Comparison of ENCODE assay signal across 8 cellular contexts in genomic region chr12:113479578-113480335, GRCh38. TPM values are rescaled to one million over a fixed set of nuclear protein-coding genes. Genes with fewer than 3 reads are reported as not detected.
A peak's percentile ranks its signal among the peaks of the same experiment; 100 is the strongest.
DNase-seq lines count a peak whose midpoint lies in the region; ATAC-seq lines count a peak whose summit lies in the region.

No MANE protein-coding gene starts in this region.

- peak overlapping the region; percentile 77 for H3K27ac Mint-ChIP-seq in activated naive CD8-positive, alpha-beta T cell treated with anti-CD3 and anti-CD28 coated beads, Interleukin-2, amount 10 ng/mL, durations not matched to agents 7 days and 5 days

- peaks cover 67% of the 10 kb centered on the region for H3K27me3 Mint-ChIP-seq in activated naive CD8-positive, alpha-beta T cell treated with anti-CD3 and anti-CD28 coated beads, Interleukin-2, amount 10 ng/mL, durations not matched to agents 7 days and 5 days

- H3K27ac ChIP-seq in HUES48 (ENCODE audit: low read depth, low read length): no peak overlapping the region

- peaks cover 74% of the 10 kb centered on the region for H3K4me1 ChIP-seq in HUES48 (ENCODE audit: control insufficient read depth, insufficient read depth, low read length)

- no peaks in the 10 kb centered on the region for H3K36me3 Mint-ChIP-seq in activated naive CD8-positive, alpha-beta T cell treated with anti-CD3 and anti-CD28 coated beads, Interleukin-2, amount 10 ng/mL, durations not matched to agents 7 days and 5 days

- no peaks in the 10 kb centered on the region for H3K9me3 ChIP-seq in HUES48 (ENCODE audit: control insufficient read depth, insufficient read depth, low read length)

- peak overlapping the region; percentile 54 for H3K4me3 Mint-ChIP-seq in activated naive CD8-positive, alpha-beta T cell treated with anti-CD3 and anti-CD28 coated beads, Interleukin-2, amount 10 ng/mL, durations not matched to agents 7 days and 5 days

- no peak for ATAC-seq in activated naive CD8-positive, alpha-beta T cell treated with anti-CD3 and anti-CD28 coated beads, Interleukin-2, amount 10 ng/mL, durations not matched to agents 7 days and 5 days (ENCODE audit: low read depth)
- ATAC-seq in HG02588 (IDR thresholded peaks at IDR 0.05; ENCODE audit: unreplicated experiment) (no peak), sciatic nerve (no peak)

- peaks cover 92% of the 10 kb centered on the region for H3K27me3 ChIP-seq in HUES48 (ENCODE audit: control insufficient read depth, insufficient read depth, low read length)

- H3K36me3 ChIP-seq in HUES48 (ENCODE audit: control insufficient read depth, insufficient read depth, low read length): no peaks in the 10 kb centered on the region

- in situ Hi-C loops in ACHN (cut with HindIII; ENCODE audit: low pct_ligation_motif_present, low pct_unique_long_range_greater_than_20kb, low sequenced_read_pairs): no loop called here

- DNase-seq in ACHN (peak; percentile 52), kidney tubule cell (ENCODE audit: low spot score) (peak; percentile 29), LoVo (ENCODE audit: low spot score) (no peak), HT-29 (ENCODE audit: low spot score) (no peak), sciatic nerve (ENCODE audit: low spot score) (no peak)
- peak; percentile 75 for DNase-seq in activated naive CD8-positive, alpha-beta T cell treated with anti-CD3 and anti-CD28 coated beads, Interleukin-2, amount 10 ng/mL, durations not matched to agents 7 days and 5 days

- no peaks in the 10 kb centered on the region for H3K9me3 Mint-ChIP-seq in activated naive CD8-positive, alpha-beta T cell treated with anti-CD3 and anti-CD28 coated beads, Interleukin-2, amount 10 ng/mL, durations not matched to agents 7 days and 5 days

- H3K9ac ChIP-seq in HUES48 (ENCODE audit: low read depth, low read length): 0 out of 2 replicates have a peak overlapping the region, but pooled peaks have one; percentile 1

- H3K4me3 ChIP-seq in HUES48 (ENCODE audit: low read depth, low read length): peak overlapping the region; percentile 60

- POLR2A ChIA-PET in activated naive CD8-positive, alpha-beta T cell treated with anti-CD3 and anti-CD28 coated beads, Interleukin-2, amount 10 ng/mL, durations not matched to agents 7 days and 5 days (lab: Charles Lee): no interaction called here

- intact Hi-C loops in sciatic nerve (cut with DNase I): no loop called here

- peaks cover 1% of the 10 kb centered on the region for H3K4me1 Mint-ChIP-seq in activated naive CD8-positive, alpha-beta T cell treated with anti-CD3 and anti-CD28 coated beads, Interleukin-2, amount 10 ng/mL, durations not matched to agents 7 days and 5 days

RNA-seq across cellular contexts. Expression of gene LHX5, which starts 8.1 kb away (rescaled TPM):
- total RNA-seq in activated naive CD8-positive, alpha-beta T cell treated with anti-CD3 and anti-CD28 coated beads, Interleukin-2, amount 10 ng/mL, durations not matched to agents 7 days and 5 days: not detected
- not detected in 2 replicates for total RNA-seq in HT-29 (2014; rRNA removed; shearing (Covaris generic))
- total RNA-seq in sciatic nerve: not detected

RNA-seq across cellular contexts. Expression of gene SDSL, which starts 57.6 kb away (rescaled TPM):
- total RNA-seq in activated naive CD8-positive, alpha-beta T cell treated with anti-CD3 and anti-CD28 coated beads, Interleukin-2, amount 10 ng/mL, durations not matched to agents 7 days and 5 days: 1 to 10 TPM in 1 of 2 experiments, under 1 TPM in 1; 0.85 to 1.2 TPM
- 6.6 and 9.1 TPM in 2 replicates for total RNA-seq in HT-29 (2014; rRNA removed; shearing (Covaris generic))
- total RNA-seq in sciatic nerve: 1.8 TPM

Comparison
In these comparisons a context has a peak if more than half of its experiments do, and no peak if none do; other contexts are left out.
1. DNase-seq: peak in ACHN (single experiment), activated naive CD8-positive, alpha-beta T cell treated with anti-CD3 and anti-CD28 coated beads, Interleukin-2, amount 10 ng/mL, durations not matched to agents 7 days and 5 days (single experiment) and kidney tubule cell (single experiment); none in LoVo (single experiment), HT-29 (single experiment) and sciatic nerve (single experiment).